21 cellular contexts compared by ENCODE assay signal in the genomic region with DNA sequence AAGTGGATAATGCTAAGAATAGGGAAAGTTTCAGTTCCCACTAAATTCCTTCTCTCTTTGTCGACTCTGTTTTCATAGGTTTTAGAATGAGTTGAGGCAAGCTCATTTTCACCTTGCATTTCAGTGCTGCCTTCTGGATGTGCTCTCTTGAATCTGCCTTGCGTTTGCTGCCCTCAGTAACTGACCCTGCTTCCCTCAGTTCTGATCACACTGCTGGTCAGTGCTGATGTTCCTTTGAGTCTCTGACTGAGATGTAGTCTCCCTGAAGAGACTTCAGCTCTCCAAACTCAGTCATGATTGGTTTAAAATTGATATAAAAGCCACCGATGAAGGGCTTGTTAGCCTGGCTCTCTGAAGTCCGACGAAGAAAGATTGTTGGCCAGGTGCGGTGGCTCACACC. TPM values are rescaled to one million over a fixed set of nuclear protein-coding genes. Genes with fewer than 3 reads are reported as not detected.
DNase-seq lines count a peak whose midpoint lies in the region; TF ChIP-seq lines count a peak whose summit lies in the region.
"Had no signal": no experiment of that assay in that cellular context is flagged by ENCODE, and none has a peak within 500 bp of the region (broad histone marks: within the 10 kb centered on the region; RNA-seq: fewer than 3 reads in every experiment).

No MANE protein-coding gene starts in this region.

- in situ Hi-C loops in mammary epithelial cell (cut with MboI; ENCODE audit: low sequenced_read_pairs in 2 of 2): no loop called here

- no peaks in the 10 kb centered on the region for H3K27me3 Mint-ChIP-seq in MCF 10A (ENCODE audit: insufficient read depth, unreplicated experiment)
- peaks cover 5% of the 10 kb centered on the region for H3K27me3 Mint-ChIP-seq in brain
- peaks cover 5% of the 10 kb centered on the region for H3K27me3 Mint-ChIP-seq in activated CD4-positive, alpha-beta T cell treated with anti-CD3 and anti-CD28 coated beads, Interleukin-2, amount 10 ng/mL, durations not matched to agents 24 days and 14 days

- no peak overlapping the region for H3K4me3 ChIP-seq in mammary epithelial cell (replicated peaks in 1 of 3; ENCODE audit: insufficient read depth in 1 of 3, low read depth in 2 of 3, low read length in 3 of 3)
- H3K4me3 ChIP-seq in OCI-LY3 (ENCODE audit: low read length): peak overlapping the region; percentile 26
- H3K4me3 ChIP-seq in skeletal muscle satellite cell (ENCODE audit: low read length): no peak overlapping the region
- H3K4me3 ChIP-seq: mucosa of descending colon, psoas muscle, upper lobe of left lung had no signal

- no peaks in the 10 kb centered on the region for H3K4me1 ChIP-seq in mammary epithelial cell (ENCODE audit: insufficient read depth, low read length)
- H3K4me1 ChIP-seq in OCI-LY3 (ENCODE audit: low read length): peaks cover 24% of the 10 kb centered on the region
- no peaks in the 10 kb centered on the region for H3K4me1 ChIP-seq in skeletal muscle satellite cell (ENCODE audit: control insufficient read depth, insufficient read depth, low read length)
- H3K4me1 ChIP-seq: psoas muscle had no signal

- 81% methylated on average over 6 of the region's 6 CpGs for WGBS in mammary epithelial cell (ENCODE audit: low coverage, missing lambda C conversion rate)

- H3K27ac ChIP-seq in mammary epithelial cell (ENCODE audit: insufficient read depth, low read depth, low read length): no peak overlapping the region
- H3K27ac ChIP-seq in OCI-LY3 (ENCODE audit: low read length): no peak overlapping the region
- H3K27ac ChIP-seq: psoas muscle, upper lobe of left lung had no signal

- H3K9ac ChIP-seq in mammary epithelial cell (ENCODE audit: insufficient read depth, low read length) (no peak overlapping the region), OCI-LY3 (ENCODE audit: low read length) (no peak overlapping the region), skeletal muscle satellite cell (ENCODE audit: low read depth, low read length) (no peak overlapping the region)

- no peaks in the 10 kb centered on the region for H3K27me3 ChIP-seq in mammary epithelial cell (ENCODE audit: insufficient read depth, low read length)
- no peaks in the 10 kb centered on the region for H3K27me3 ChIP-seq in OCI-LY3 (ENCODE audit: low read depth, low read length)
- peaks cover 25% of the 10 kb centered on the region for H3K27me3 ChIP-seq in skeletal muscle satellite cell (ENCODE audit: control insufficient read depth, insufficient read depth, low read length)
- H3K27me3 ChIP-seq: upper lobe of left lung had no signal

- H3K79me2 ChIP-seq in mammary epithelial cell (ENCODE audit: insufficient read depth, low read length): no peaks in the 10 kb centered on the region
- H3K79me2 ChIP-seq in OCI-LY3 (ENCODE audit: low read length): no peaks in the 10 kb centered on the region

- H3K4me3 Mint-ChIP-seq in MCF 10A (ENCODE audit: unreplicated experiment) (no peak overlapping the region), brain (peak overlapping the region in 3 of 5 experiments; percentile 31 to 56 (median 43))
- H3K4me3 Mint-ChIP-seq in activated CD4-positive, alpha-beta T cell treated with anti-CD3 and anti-CD28 coated beads, Interleukin-2, amount 10 ng/mL, durations not matched to agents 24 days and 14 days: no peak overlapping the region
- H3K4me3 Mint-ChIP-seq: nephron had no signal

- H3K4me1 Mint-ChIP-seq in MCF 10A (ENCODE audit: insufficient read depth, unreplicated experiment) (peaks cover 7% of the 10 kb centered on the region), brain (peaks cover 8% of the 10 kb centered on the region)
- no peaks in the 10 kb centered on the region for H3K4me1 Mint-ChIP-seq in activated CD4-positive, alpha-beta T cell treated with anti-CD3 and anti-CD28 coated beads, Interleukin-2, amount 10 ng/mL, durations not matched to agents 24 days and 14 days
- H3K4me1 Mint-ChIP-seq: nephron had no signal

- H3K36me3 ChIP-seq in mammary epithelial cell (ENCODE audit: insufficient read depth, low read length) (no peaks in the 10 kb centered on the region), OCI-LY3 (replicated peaks; ENCODE audit: low read depth, low read length) (no peaks in the 10 kb centered on the region), skeletal muscle satellite cell (ENCODE audit: insufficient read depth, low read length) (no peaks in the 10 kb centered on the region)
- H3K36me3 ChIP-seq: upper lobe of left lung had no signal

- DNase-seq in mammary epithelial cell (no peak), MCF 10A (ENCODE audit: unreplicated experiment) (no peak), NCI-H526 (lab: John Stamatoyannopoulos, UW) (no peak)
- DNase-seq in activated CD4-positive, alpha-beta T cell treated with anti-CD3 and anti-CD28 coated beads, Interleukin-2, amount 10 ng/mL, durations not matched to agents 24 days and 14 days: no peak
- no peak for DNase-seq in stimulated activated CD4-positive, alpha-beta T cell treated with anti-CD3 and anti-CD28 coated beads, Interleukin-4, amount 100 ng/mL, for 24 hours
- DNase-seq: 8988T; activated CD4-positive, alpha-beta T cell treated with anti-CD3 and anti-CD28 coated beads, Interleukin-2, amount 50 U/mL, for 48 hours; activated CD4-positive, CD25-positive, alpha-beta regulatory T cell; AML-193; DMS79 treated with DMSO at 0.1 percent for 48 hours; NCI-H2171; psoas muscle; T1000; upper lobe of left lung had no signal

- peak overlapping the region; percentile 50 for H3K4me2 ChIP-seq in mammary epithelial cell (ENCODE audit: insufficient read depth, low read depth, low read length)
- peak overlapping the region; percentile 46 for H3K4me2 ChIP-seq in OCI-LY3 (ENCODE audit: low read length)
- H3K4me2 ChIP-seq in skeletal muscle satellite cell (ENCODE audit: low read length): peak overlapping the region; percentile 34

- CTCF ChIA-PET in mammary epithelial cell (lab: Charles Lee; ENCODE audit: low non-redundant PET): interaction anchor here (0.6 to 0.8 kb wide), 3 partner anchors 13 to 124 kb away, joined by 4 to 8 read pairs (median 7); no protein-coding TSS in a partner anchor
- CTCF ChIA-PET in MCF 10A (lab: Yijun Ruan, JAX): interaction anchor here (0.6 to 4.0 kb wide), 10 partner anchors 9 to 73 kb away, joined by 3 to 22 read pairs (median 4); no protein-coding TSS in a partner anchor

- no peaks in the 10 kb centered on the region for H4K20me1 ChIP-seq in mammary epithelial cell (ENCODE audit: insufficient read depth, low read length)
- H4K20me1 ChIP-seq in OCI-LY3 (ENCODE audit: insufficient read depth, low read length): no peaks in the 10 kb centered on the region

- POLR2A ChIA-PET in MCF 10A (lab: Yijun Ruan, JAX): interaction anchor here (0.7 to 2.8 kb wide), 6 partner anchors 10 to 103 kb away, joined by 3 to 12 read pairs (median 6); a partner anchor contains a TSS

- no peak overlapping the region for H3K27ac Mint-ChIP-seq in MCF 10A (ENCODE audit: low read depth, unreplicated experiment)
- H3K27ac Mint-ChIP-seq in brain: peak overlapping the region in 4 of 5 experiments; percentile 2 to 46 (median 6)
- no peak overlapping the region for H3K27ac Mint-ChIP-seq in activated CD4-positive, alpha-beta T cell treated with anti-CD3 and anti-CD28 coated beads, Interleukin-2, amount 10 ng/mL, durations not matched to agents 24 days and 14 days
- H3K27ac Mint-ChIP-seq: activated naive CD4-positive, alpha-beta T cell treated with anti-CD3 and anti-CD28 coated beads, Interleukin-2, amount 50 U/mL, for 72 hours; activated T-helper 2 cell treated with anti-CD3 and anti-CD28 coated beads, Interferon-gamma antibody, Interleukin-2, Interleukin-4, amounts not matched to agents 10 μg/mL and 5 μg/mL and 100 μg/mL, durations not matched to agents 14 hours and 24 hours and 36 hours; nephron had no signal

- dilution Hi-C loops in mammary epithelial cell (cut with HindIII; ENCODE audit: low sequenced_read_pairs): no loop called here

- intact Hi-C loops in mammary epithelial cell (cut with micrococcal nuclease) (loop anchor here (5.0 kb wide), 1 partner anchor 68 kb away; no protein-coding TSS in a partner anchor), MCF 10A (cut with micrococcal nuclease) (no loop called here)
- intact Hi-C loops in activated CD4-positive, alpha-beta T cell treated with anti-CD3 and anti-CD28 coated beads, Interleukin-2, amount 10 ng/mL, durations not matched to agents 24 days and 14 days (cut with micrococcal nuclease): no loop called here

- TF ChIP-seq CTCF in mammary epithelial cell (conservative IDR thresholded peaks at IDR 0.05 in 1 of 2, IDR thresholded peaks at IDR 0.05 in 1 of 2; ENCODE audit: extremely low read depth in 1 of 2, insufficient read depth in 1 of 2, low read depth in 1 of 2, low read length in 2 of 2) (no peak), MCF 10A (IDR thresholded peaks at IDR 0.05; ENCODE audit: unreplicated experiment) (no peak), OCI-LY3 (IDR thresholded peaks at IDR 0.05; ENCODE audit: low read depth, low read length) (no peak), brain (conservative IDR thresholded peaks at IDR 0.05) (no peak)

- BruUV-seq in mammary epithelial cell (replicated peaks; lab: Mats Ljungman, UMichigan): no TSS peak
- no TSS peak for BruUV-seq in MCF 10A (replicated peaks; lab: Mats Ljungman, UMichigan)

- H3K9me3 Mint-ChIP-seq in MCF 10A (ENCODE audit: unreplicated experiment) (no peaks in the 10 kb centered on the region), brain (no peaks in the 10 kb centered on the region)
- H3K9me3 Mint-ChIP-seq in activated CD4-positive, alpha-beta T cell treated with anti-CD3 and anti-CD28 coated beads, Interleukin-2, amount 10 ng/mL, durations not matched to agents 24 days and 14 days: no peaks in the 10 kb centered on the region
- H3K9me3 Mint-ChIP-seq: activated naive CD4-positive, alpha-beta T cell treated with anti-CD3 and anti-CD28 coated beads, Interleukin-2, amount 50 U/mL, for 72 hours; activated T-helper 2 cell treated with anti-CD3 and anti-CD28 coated beads, Interferon-gamma antibody, Interleukin-2, Interleukin-4, amounts not matched to agents 10 μg/mL and 5 μg/mL and 100 μg/mL, durations not matched to agents 14 hours and 24 hours and 36 hours; nephron had no signal

- no peaks in the 10 kb centered on the region for H3K36me3 Mint-ChIP-seq in MCF 10A (ENCODE audit: insufficient read depth, unreplicated experiment)
- H3K36me3 Mint-ChIP-seq in brain: no peaks in the 10 kb centered on the region
- H3K36me3 Mint-ChIP-seq in activated CD4-positive, alpha-beta T cell treated with anti-CD3 and anti-CD28 coated beads, Interleukin-2, amount 10 ng/mL, durations not matched to agents 24 days and 14 days (ENCODE audit: low read depth): no peaks in the 10 kb centered on the region
- H3K36me3 Mint-ChIP-seq: activated naive CD4-positive, alpha-beta T cell treated with anti-CD3 and anti-CD28 coated beads, Interleukin-2, amount 50 U/mL, for 72 hours had no signal

- H3K9me3 ChIP-seq in mammary epithelial cell (replicated peaks; ENCODE audit: insufficient read depth, low read length) (no peaks in the 10 kb centered on the region), OCI-LY3 (ENCODE audit: insufficient read depth, low read length) (no peaks in the 10 kb centered on the region), skeletal muscle satellite cell (replicated peaks; ENCODE audit: low read length) (no peaks in the 10 kb centered on the region)
- H3K9me3 ChIP-seq: mucosa of descending colon, psoas muscle, upper lobe of left lung had no signal

- H2AFZ ChIP-seq in mammary epithelial cell (ENCODE audit: low read depth, low read length) (peak overlapping the region; percentile 83), OCI-LY3 (ENCODE audit: low read depth, low read length) (peak overlapping the region; percentile 28)

RNA-seq across cellular contexts. Expression of a gene that starts 25.2 kb away (rescaled TPM):
- total RNA-seq in mammary epithelial cell (100 to 1,000 TPM; 118 to 285 TPM), MCF 10A (2022) (360 TPM in 2 replicates)
- polyA plus RNA-seq in mammary epithelial cell (124 TPM), brain (ENCODE audit: insufficient read depth, low read depth, low replicate concordance) (161 TPM)
- polyA minus RNA-seq in mammary epithelial cell: 52.9 TPM
- total RNA-seq in skeletal muscle satellite cell (2012; rRNA removed): 190 and 226 TPM in 2 replicates
- total RNA-seq in activated CD4-positive, alpha-beta T cell treated with anti-CD3 and anti-CD28 coated beads, Interleukin-2, amount 10 ng/mL, durations not matched to agents 24 days and 14 days: 321 and 339 TPM in 2 replicates

Comparison
In these comparisons a context has a peak if more than half of its experiments do, and no peak if none do; other contexts are left out.
1. H3K27ac Mint-ChIP-seq: peak in brain (4 of 5); none in MCF 10A (single experiment) and activated CD4-positive, alpha-beta T cell treated with anti-CD3 and anti-CD28 coated beads, Interleukin-2, amount 10 ng/mL, durations not matched to agents 24 days and 14 days (single experiment).
2. H3K4me3 Mint-ChIP-seq: peak in brain (3 of 5); none in MCF 10A (single experiment) and activated CD4-positive, alpha-beta T cell treated with anti-CD3 and anti-CD28 coated beads, Interleukin-2, amount 10 ng/mL, durations not matched to agents 24 days and 14 days (single experiment).
3. Peak in every context shown above with its lines, with median percentiles within 50 percentile points of each other: H3K4me2 ChIP-seq.